Comparison of ENCODE assay signal across 8 cellular contexts in genomic region chr14:99270491-99271287, GRCh38. TPM values are rescaled to one million over a fixed set of nuclear protein-coding genes. Genes with fewer than 3 reads are reported as not detected.
A peak's percentile ranks its signal among the peaks of the same experiment; 100 is the strongest.
DNase-seq lines count a peak whose midpoint lies in the region; ATAC-seq and TF ChIP-seq lines count a peak whose summit lies in the region.

No MANE protein-coding gene starts in this region.

- no peaks in the 10 kb centered on the region for H3K36me3 ChIP-seq in BE2C
- no peaks in the 10 kb centered on the region for H3K36me3 ChIP-seq in lower lobe of right lung
- no peaks in the 10 kb centered on the region for H3K36me3 ChIP-seq in aorta (ENCODE audit: control insufficient read depth in 1 of 2, insufficient read depth in 2 of 2, low read length in 1 of 2)

- H3K27me3 ChIP-seq in BE2C (peaks cover 94% of the 10 kb centered on the region), lower lobe of right lung (ENCODE audit: low read depth) (peaks cover 92% of the 10 kb centered on the region), aorta (ENCODE audit: control insufficient read depth in 1 of 2, insufficient read depth in 2 of 2, low read length in 1 of 2) (peaks cover 0 to 2% of the 10 kb centered on the region in 2 donors)

- intact Hi-C loops in lower lobe of right lung (cut with DNase I) (no loop called here), aorta (cut with DNase I) (no loop called here)

- ATAC-seq in lower lobe of right lung (no peak), aorta (ENCODE audit: low FRiP score) (no peak), HG03354 (IDR thresholded peaks at IDR 0.05; ENCODE audit: poor library complexity, severe bottlenecking, unreplicated experiment) (no peak), HG03457 (IDR thresholded peaks at IDR 0.05; ENCODE audit: unreplicated experiment) (no peak)

- peaks cover 48% of the 10 kb centered on the region for H3K4me1 Mint-ChIP-seq in activated naive CD4-positive, alpha-beta T cell treated with anti-CD3 and anti-CD28 coated beads, Interleukin-2, amount 50 U/mL, for 24 hours

- no peak overlapping the region for H3K27ac Mint-ChIP-seq in activated naive CD4-positive, alpha-beta T cell treated with anti-CD3 and anti-CD28 coated beads, Interleukin-2, amount 50 U/mL, for 24 hours

- H3K4me3 Mint-ChIP-seq in activated naive CD4-positive, alpha-beta T cell treated with anti-CD3 and anti-CD28 coated beads, Interleukin-2, amount 50 U/mL, for 24 hours: peak overlapping the region; percentile 99

- H3K36me3 Mint-ChIP-seq in activated naive CD4-positive, alpha-beta T cell treated with anti-CD3 and anti-CD28 coated beads, Interleukin-2, amount 50 U/mL, for 24 hours: peaks cover 13% of the 10 kb centered on the region

- no peaks in the 10 kb centered on the region for H3K4me1 ChIP-seq in BE2C
- H3K4me1 ChIP-seq in lower lobe of right lung: peaks cover 41% of the 10 kb centered on the region
- peaks cover 0 to 4% of the 10 kb centered on the region in 2 donors for H3K4me1 ChIP-seq in aorta (ENCODE audit: control insufficient read depth in 1 of 2, insufficient read depth in 2 of 2, low read length in 2 of 2)

- H3K9me3 ChIP-seq in BE2C (no peaks in the 10 kb centered on the region), lower lobe of right lung (no peaks in the 10 kb centered on the region), aorta (ENCODE audit: control insufficient read depth, low read length) (no peaks in the 10 kb centered on the region)

- H3K4me3 ChIP-seq in BE2C (ENCODE audit: low read depth, low read length) (peak overlapping the region; percentile 42), lower lobe of right lung (peak overlapping the region; percentile 54), aorta (ENCODE audit: low read length in 2 of 2) (peak overlapping the region; percentile 6 to 18)

- H3K9me3 Mint-ChIP-seq in activated naive CD4-positive, alpha-beta T cell treated with anti-CD3 and anti-CD28 coated beads, Interleukin-2, amount 50 U/mL, for 24 hours: no peaks in the 10 kb centered on the region

- H3K27ac ChIP-seq in lower lobe of right lung (peak overlapping the region; percentile 36), aorta (ENCODE audit: low read depth in 1 of 2, low read length in 2 of 2) (no peak overlapping the region)

- H3K27me3 Mint-ChIP-seq in activated naive CD4-positive, alpha-beta T cell treated with anti-CD3 and anti-CD28 coated beads, Interleukin-2, amount 50 U/mL, for 24 hours: no peaks in the 10 kb centered on the region

- no peak for TF ChIP-seq CTCF in BE2C (IDR thresholded peaks at IDR 0.05; ENCODE audit: low read depth, low read length)
- no peak for TF ChIP-seq CTCF in lower lobe of right lung (IDR thresholded peaks at IDR 0.05)

- peak; percentile 24 for DNase-seq in BE2C
- peak; percentile 28 for DNase-seq in HuH-7.5 (ENCODE audit: low spot score)
- no peak for DNase-seq in lower lobe of right lung
- DNase-seq in aorta: no peak
- DNase-seq in NCI-H774 (lab: John Stamatoyannopoulos, UW): no peak

- WGBS in aorta, 2 donors: 0 to 1% methylated on average over 60 to 84 of the region's 84 CpGs

RNA-seq across cellular contexts. Expression of gene BCL11B, which starts 1.3 kb away (rescaled TPM):
- polyA plus RNA-seq in BE2C (2012; ENCODE audit: insufficient read depth, insufficient read length, low read depth): not detected
- total RNA-seq in lower lobe of right lung (2.3 TPM), aorta (1 to 10 TPM in 1 of 2 donors, under 1 TPM in 1; 0.58 to 1.3 TPM)
- polyA plus RNA-seq in aorta: under 1 TPM in 1 of 2 donors, not detected in 1; 0.13 TPM

Comparison
In these comparisons a context has a peak if more than half of its experiments do, and no peak if none do; other contexts are left out.
1. DNase-seq: peak in BE2C (single experiment) and HuH-7.5 (single experiment); none in lower lobe of right lung (single experiment), aorta (0 of 2) and NCI-H774 (single experiment).
2. Peak in every context shown above with its lines, with median percentiles within 50 percentile points of each other: H3K4me3 ChIP-seq.